In the genomic region with DNA sequence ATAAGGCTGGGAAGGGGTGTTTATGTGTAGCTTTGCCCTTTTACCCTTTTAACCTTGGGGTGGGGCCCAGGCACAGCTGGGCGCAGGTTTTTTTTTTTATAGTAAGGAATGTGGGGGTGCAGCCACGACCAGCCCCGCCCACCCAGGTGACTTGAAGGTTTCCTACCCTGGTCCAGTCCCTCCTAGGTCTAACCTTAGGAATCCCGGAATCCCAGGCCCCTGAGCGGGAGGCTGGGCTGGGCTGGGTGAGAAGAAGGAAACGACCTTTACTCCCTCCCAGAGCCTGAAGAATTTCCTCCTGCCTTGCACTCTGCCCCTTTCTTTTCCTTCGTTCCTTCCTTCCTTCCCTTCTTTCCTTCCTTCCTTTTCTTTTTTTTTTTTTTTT, we compare ENCODE assay signal across 22 cellular contexts. TPM values are rescaled to one million over a fixed set of nuclear protein-coding genes. Genes with fewer than 3 reads are reported as not detected.
DNase-seq lines count a peak whose midpoint lies in the region; ATAC-seq and TF ChIP-seq lines count a peak whose summit lies in the region.
"Had no signal": no experiment of that assay in that cellular context is flagged by ENCODE, and none has a peak within 500 bp of the region (broad histone marks: within the 10 kb centered on the region; RNA-seq: fewer than 3 reads in every experiment).

No MANE protein-coding gene starts in this region.

- intact Hi-C loops in MCF 10A (cut with micrococcal nuclease): no loop called here

- TF ChIP-seq CTCF in MCF 10A (IDR thresholded peaks at IDR 0.05; ENCODE audit: unreplicated experiment): no peak

- H3K36me3 ChIP-seq in CD4-positive, CD25-positive, alpha-beta regulatory T cell (ENCODE audit: control insufficient read depth, insufficient read depth, low read length): no peaks in the 10 kb centered on the region
- no peaks in the 10 kb centered on the region for H3K36me3 ChIP-seq in mucosa of rectum (ENCODE audit: control insufficient read depth in 2 of 2, insufficient read depth in 2 of 2, low read length in 2 of 2)
- H3K36me3 ChIP-seq: esophagus muscularis mucosa, vagina had no signal

- no peaks in the 10 kb centered on the region for H3K9me3 ChIP-seq in CD4-positive, CD25-positive, alpha-beta regulatory T cell (ENCODE audit: control insufficient read depth in 2 of 2, low read length in 2 of 2)
- no peaks in the 10 kb centered on the region for H3K9me3 ChIP-seq in mucosa of rectum (ENCODE audit: control insufficient read depth in 2 of 2, low read length in 2 of 2)
- H3K9me3 ChIP-seq: esophagus muscularis mucosa, vagina had no signal

- H3K27me3 Mint-ChIP-seq in CD4-positive, CD25-positive, alpha-beta regulatory T cell: peaks cover 28% of the 10 kb centered on the region
- H3K27me3 Mint-ChIP-seq in MCF 10A (ENCODE audit: insufficient read depth, unreplicated experiment): peaks cover 11% of the 10 kb centered on the region

- H3K4me1 Mint-ChIP-seq in CD4-positive, CD25-positive, alpha-beta regulatory T cell: peaks cover 0 to 34% (median 14%) of the 10 kb centered on the region in 4 donors
- peaks cover 6% of the 10 kb centered on the region for H3K4me1 Mint-ChIP-seq in MCF 10A (ENCODE audit: insufficient read depth, unreplicated experiment)

- no peak overlapping the region for H3K27ac ChIP-seq in CD4-positive, CD25-positive, alpha-beta regulatory T cell (ENCODE audit: insufficient read depth, low read length, poor library complexity, severe bottlenecking)
- peak overlapping the region; percentile 91 to 94 for H3K27ac ChIP-seq in mucosa of rectum (ENCODE audit: low read depth in 2 of 2, low read length in 2 of 2)
- H3K27ac ChIP-seq: esophagus muscularis mucosa, vagina, VCaP had no signal

- no peak for DNase-seq in CD4-positive, CD25-positive, alpha-beta regulatory T cell
- DNase-seq in RPMI8226 (peak; percentile 37), NCI-H1105 treated with DMSO at 0.1 percent for 48 hours (lab: John Stamatoyannopoulos, UW) (no peak), MCF 10A (ENCODE audit: unreplicated experiment) (no peak), GF-D8 (lab: John Stamatoyannopoulos, UW) (no peak)
- DNase-seq: activated CD4-positive, alpha-beta memory T cell treated with anti-CD3 and anti-CD28 coated beads for 36 hours; activated naive CD8-positive, alpha-beta T cell treated with anti-CD3 and anti-CD28 coated beads for 36 hours; activated T-cell treated with anti-CD3 and anti-CD28 coated beads, Interleukin-2, amount 50 U/mL, for 24 hours; COR-L47; dermis blood vessel endothelial cell; GDM1; NCI-H1417 treated with DMSO at 0.1 percent for 48 hours; NCI-H2171; NCI-H774; retina; stimulated activated naive CD8-positive, alpha-beta T cell treated with anti-CD3 and anti-CD28 coated beads, Interleukin-15, amount 100 ng/mL, for 72 hours had no signal

- H3K4me3 ChIP-seq in CD4-positive, CD25-positive, alpha-beta regulatory T cell (ENCODE audit: low read depth, low read length): no peak overlapping the region
- peak overlapping the region; percentile 74 to 92 for H3K4me3 ChIP-seq in mucosa of rectum (ENCODE audit: low read length in 2 of 2)

- POLR2A ChIA-PET in MCF 10A (lab: Yijun Ruan, JAX): interaction anchor here (1.2 kb wide), 1 partner anchor 34 kb away, joined by 4 read pairs; no protein-coding TSS in a partner anchor

- peaks cover 0 to 1% (median 0%) of the 10 kb centered on the region in 7 donors for H3K9me3 Mint-ChIP-seq in CD4-positive, CD25-positive, alpha-beta regulatory T cell
- no peaks in the 10 kb centered on the region for H3K9me3 Mint-ChIP-seq in MCF 10A (ENCODE audit: unreplicated experiment)
- H3K9me3 Mint-ChIP-seq: activated CD4-positive, alpha-beta memory T cell treated with anti-CD3 and anti-CD28 coated beads for 36 hours; activated naive CD8-positive, alpha-beta T cell treated with anti-CD3 and anti-CD28 coated beads for 36 hours; activated T-cell treated with anti-CD3 and anti-CD28 coated beads, Interleukin-2, amount 50 U/mL, for 24 hours; brain; stimulated activated naive CD8-positive, alpha-beta T cell treated with anti-CD3 and anti-CD28 coated beads, Interleukin-15, amount 100 ng/mL, for 72 hours had no signal

- no peak for ATAC-seq in CD4-positive, CD25-positive, alpha-beta regulatory T cell (ENCODE audit: low read depth in 2 of 2)

- H3K27me3 ChIP-seq in CD4-positive, CD25-positive, alpha-beta regulatory T cell (ENCODE audit: control insufficient read depth, insufficient read depth, low read length): no peaks in the 10 kb centered on the region
- peaks cover 0 to 6% of the 10 kb centered on the region in 2 donors for H3K27me3 ChIP-seq in mucosa of rectum (ENCODE audit: control insufficient read depth in 2 of 2, insufficient read depth in 2 of 2, low read length in 2 of 2)

- H3K27ac Mint-ChIP-seq in CD4-positive, CD25-positive, alpha-beta regulatory T cell: peak overlapping the region in 1 of 3 donors; percentile 48
- H3K27ac Mint-ChIP-seq in MCF 10A (ENCODE audit: low read depth, unreplicated experiment): no peak overlapping the region
- H3K27ac Mint-ChIP-seq: activated CD4-positive, alpha-beta memory T cell treated with anti-CD3 and anti-CD28 coated beads for 36 hours; activated naive CD8-positive, alpha-beta T cell treated with anti-CD3 and anti-CD28 coated beads for 36 hours; activated T-cell treated with anti-CD3 and anti-CD28 coated beads, Interleukin-2, amount 50 U/mL, for 24 hours; brain; stimulated activated naive CD8-positive, alpha-beta T cell treated with anti-CD3 and anti-CD28 coated beads, Interleukin-15, amount 100 ng/mL, for 72 hours had no signal

- peak overlapping the region in 1 of 2 donors; percentile 93 for H3K9ac ChIP-seq in mucosa of rectum (ENCODE audit: low read depth in 1 of 2, low read length in 2 of 2)

- no peaks in the 10 kb centered on the region for H3K36me3 Mint-ChIP-seq in CD4-positive, CD25-positive, alpha-beta regulatory T cell
- no peaks in the 10 kb centered on the region for H3K36me3 Mint-ChIP-seq in MCF 10A (ENCODE audit: insufficient read depth, unreplicated experiment)
- H3K36me3 Mint-ChIP-seq: activated CD4-positive, alpha-beta memory T cell treated with anti-CD3 and anti-CD28 coated beads for 36 hours; activated naive CD8-positive, alpha-beta T cell treated with anti-CD3 and anti-CD28 coated beads for 36 hours; brain had no signal

- BruUV-seq in MCF 10A (replicated peaks; lab: Mats Ljungman, UMichigan): no TSS peak

- peak overlapping the region in 3 of 4 donors; percentile 31 to 95 (median 88) for H3K4me3 Mint-ChIP-seq in CD4-positive, CD25-positive, alpha-beta regulatory T cell
- no peak overlapping the region for H3K4me3 Mint-ChIP-seq in MCF 10A (ENCODE audit: unreplicated experiment)
- H3K4me3 Mint-ChIP-seq: activated naive CD8-positive, alpha-beta T cell treated with anti-CD3 and anti-CD28 coated beads for 36 hours; activated T-cell treated with anti-CD3 and anti-CD28 coated beads, Interleukin-2, amount 50 U/mL, for 24 hours had no signal

- peaks cover 26% of the 10 kb centered on the region for H3K4me1 ChIP-seq in CD4-positive, CD25-positive, alpha-beta regulatory T cell (ENCODE audit: control insufficient read depth, insufficient read depth, low read length, poor library complexity, severe bottlenecking)
- peaks cover 23 to 30% of the 10 kb centered on the region in 2 donors for H3K4me1 ChIP-seq in mucosa of rectum (ENCODE audit: control insufficient read depth in 2 of 2, insufficient read depth in 2 of 2, low read length in 2 of 2)

- CTCF ChIA-PET in MCF 10A (lab: Yijun Ruan, JAX): no interaction called here

RNA-seq across cellular contexts. Expression of a gene that starts 12.3 kb away (rescaled TPM):
- total RNA-seq in CD4-positive, CD25-positive, alpha-beta regulatory T cell: 20.6 TPM
- 10 to 100 TPM; 22.9 to 34.4 (median 29.9) TPM for polyA plus RNA-seq in CD4-positive, CD25-positive, alpha-beta regulatory T cell
- 0.69 and 1.6 TPM in 2 replicates for total RNA-seq in MCF 10A (2022)
- polyA plus RNA-seq: AG04450 had no signal

RNA-seq across cellular contexts. Expression of a gene that starts 20.3 kb away (rescaled TPM):
- 28.1 TPM for total RNA-seq in CD4-positive, CD25-positive, alpha-beta regulatory T cell
- 1 to 10 TPM; 3.8 to 5.7 (median 4.2) TPM for polyA plus RNA-seq in CD4-positive, CD25-positive, alpha-beta regulatory T cell
- 13.3 and 15.8 TPM in 2 replicates for total RNA-seq in MCF 10A (2022)

RNA-seq across cellular contexts. Expression of a gene that starts 41.0 kb away (rescaled TPM):
- total RNA-seq in CD4-positive, CD25-positive, alpha-beta regulatory T cell: 81.0 TPM
- 10 to 100 TPM; 35.0 to 50.2 (median 44.2) TPM for polyA plus RNA-seq in CD4-positive, CD25-positive, alpha-beta regulatory T cell
- 22.9 and 27.6 TPM in 2 replicates for total RNA-seq in MCF 10A (2022)

RNA-seq across cellular contexts. Expression of a gene that starts 42.0 kb away (rescaled TPM):
- total RNA-seq in CD4-positive, CD25-positive, alpha-beta regulatory T cell: 98.0 TPM
- 100 to 1,000 TPM; 143 to 208 (median 177) TPM for polyA plus RNA-seq in CD4-positive, CD25-positive, alpha-beta regulatory T cell
- total RNA-seq in MCF 10A (2022): 85.0 and 85.7 TPM in 2 replicates

RNA-seq across cellular contexts. Expression of a gene that starts 51.5 kb away (rescaled TPM):
- total RNA-seq in CD4-positive, CD25-positive, alpha-beta regulatory T cell: not detected
- polyA plus RNA-seq in CD4-positive, CD25-positive, alpha-beta regulatory T cell: under 1 TPM in 2 of 4 donors, not detected in 2; 0.08 to 0.09 TPM
- not detected in 2 replicates for total RNA-seq in MCF 10A (2022)
- total RNA-seq: activated CD4-positive, alpha-beta memory T cell treated with anti-CD3 and anti-CD28 coated beads for 36 hours; activated naive CD8-positive, alpha-beta T cell treated with anti-CD3 and anti-CD28 coated beads for 36 hours; dermis blood vessel endothelial cell; esophagus muscularis mucosa; vagina had no signal
- polyA plus RNA-seq: AG04450 had no signal
